ENCODE assay signal across 8 cellular contexts in the genomic region with DNA sequence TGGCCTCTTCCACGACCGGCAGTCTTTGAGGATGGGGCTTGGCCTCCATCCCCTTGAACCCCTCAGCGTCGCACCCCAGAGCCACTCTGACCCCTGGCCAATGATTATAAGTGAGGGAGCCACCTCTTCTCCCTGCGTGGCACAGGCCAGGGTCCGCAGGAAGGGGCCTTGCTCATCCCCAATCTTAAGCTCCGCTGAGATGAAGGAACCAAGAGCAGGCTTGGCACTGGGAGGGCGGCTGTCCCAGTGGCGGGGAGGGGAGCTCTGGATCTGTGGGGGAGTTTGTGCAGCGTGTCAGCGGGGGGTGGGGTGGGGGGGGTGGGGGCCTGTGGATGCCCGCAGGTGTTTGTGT. TPM values are rescaled to one million over a fixed set of nuclear protein-coding genes. Genes with fewer than 3 reads are reported as not detected.
DNase-seq lines count a peak whose midpoint lies in the region; ATAC-seq and TF ChIP-seq lines count a peak whose summit lies in the region.

No MANE protein-coding gene starts in this region.

- 14 to 21% methylated on average over 12 of the region's 12 CpGs for WGBS in lung, 2 donors

- H3K27ac Mint-ChIP-seq in type B pancreatic cell: no peak overlapping the region

- no peaks in the 10 kb centered on the region for H3K36me3 Mint-ChIP-seq in activated T-cell treated with anti-CD3 and anti-CD28 coated beads, Interleukin-2, amount 50 U/mL, for 4 hours (ENCODE audit: insufficient read depth)
- no peaks in the 10 kb centered on the region for H3K36me3 Mint-ChIP-seq in type B pancreatic cell

- H3K9me3 Mint-ChIP-seq in activated T-cell treated with anti-CD3 and anti-CD28 coated beads, Interleukin-2, amount 50 U/mL, for 4 hours: no peaks in the 10 kb centered on the region
- H3K9me3 Mint-ChIP-seq in type B pancreatic cell: no peaks in the 10 kb centered on the region

- peaks cover 0 to 8% of the 10 kb centered on the region in 2 donors for H3K4me1 ChIP-seq in lung (ENCODE audit: control insufficient read depth in 2 of 2, insufficient read depth in 2 of 2, low read length in 2 of 2)

- TF ChIP-seq CTCF in brain microvascular endothelial cell (IDR thresholded peaks at IDR 0.05; ENCODE audit: low read depth, low read length, missing control alignments): no peak
- TF ChIP-seq CTCF in lung (IDR thresholded peaks at IDR 0.05; ENCODE audit: control extremely low read depth, extremely low read depth): no peak
- no peak for TF ChIP-seq CTCF in type B pancreatic cell (conservative IDR thresholded peaks at IDR 0.05)
- no peak for TF ChIP-seq CTCF in GM13977 (IDR thresholded peaks at IDR 0.05; ENCODE audit: extremely low read depth, insufficient read depth, missing control alignments)

- H3K9me3 ChIP-seq in lung (ENCODE audit: control insufficient read depth in 2 of 2, insufficient read depth in 1 of 2, low read length in 1 of 2): no peaks in the 10 kb centered on the region

- peaks cover 28% of the 10 kb centered on the region for H3K27me3 Mint-ChIP-seq in activated T-cell treated with anti-CD3 and anti-CD28 coated beads, Interleukin-2, amount 50 U/mL, for 4 hours (ENCODE audit: low read depth)
- peaks cover 8% of the 10 kb centered on the region for H3K27me3 Mint-ChIP-seq in type B pancreatic cell

- peak in 1 of 2 donors; percentile 12 for ATAC-seq in activated T-cell treated with anti-CD3 and anti-CD28 coated beads, Interleukin-2, amount 50 U/mL, for 4 hours
- ATAC-seq in lung (ENCODE audit: insufficient read depth, low FRiP score) (no peak), GM21390 (IDR thresholded peaks at IDR 0.05; ENCODE audit: unreplicated experiment) (no peak)

- in situ Hi-C loops in brain microvascular endothelial cell (cut with HindIII; ENCODE audit: low pct_ligation_motif_present, low sequenced_read_pairs) (no loop called here), GM13977 (cut with MboI; ENCODE audit: low pct_unique_long_range_greater_than_20kb, low sequenced_read_pairs, unreplicated experiment) (no loop called here)

- H3K4me3 Mint-ChIP-seq in activated T-cell treated with anti-CD3 and anti-CD28 coated beads, Interleukin-2, amount 50 U/mL, for 4 hours: peak overlapping the region; percentile 78
- peak overlapping the region; percentile 80 for H3K4me3 Mint-ChIP-seq in type B pancreatic cell

- peaks cover 7% of the 10 kb centered on the region for H3K4me1 Mint-ChIP-seq in activated T-cell treated with anti-CD3 and anti-CD28 coated beads, Interleukin-2, amount 50 U/mL, for 4 hours (ENCODE audit: low read depth)
- peaks cover 16% of the 10 kb centered on the region for H3K4me1 Mint-ChIP-seq in type B pancreatic cell (ENCODE audit: unreplicated experiment)

- H3K27me3 ChIP-seq in brain microvascular endothelial cell (replicated peaks) (no peaks in the 10 kb centered on the region), lung (ENCODE audit: control insufficient read depth, insufficient read depth) (no peaks in the 10 kb centered on the region)

- no peak for DNase-seq in activated T-cell treated with anti-CD3 and anti-CD28 coated beads, Interleukin-2, amount 50 U/mL, for 4 hours
- no peak for DNase-seq in activated T-cell treated with anti-CD3 and anti-CD28 coated beads, Interleukin-2, amount 50 U/mL, for 1 hour
- DNase-seq in brain microvascular endothelial cell (no peak), lung (ENCODE audit: low spot score) (no peak), type B pancreatic cell (ENCODE audit: extremely low spot score, unreplicated experiment) (no peak), GM13977 (ENCODE audit: low spot score) (no peak), NK-92 (lab: John Stamatoyannopoulos, UW; ENCODE audit: unreplicated experiment) (no peak)

- H3K4me3 ChIP-seq in brain microvascular endothelial cell (ENCODE audit: low read depth, low read length) (peak overlapping the region; percentile 60), lung (peak overlapping the region; percentile 35)

- H3K27ac ChIP-seq in brain microvascular endothelial cell (no peak overlapping the region), lung (ENCODE audit: low read depth in 1 of 2, low read length in 1 of 2) (no peak overlapping the region)

- H3K36me3 ChIP-seq in brain microvascular endothelial cell (replicated peaks) (no peaks in the 10 kb centered on the region), lung (ENCODE audit: control insufficient read depth in 2 of 2, insufficient read depth in 2 of 2, low read length in 2 of 2) (no peaks in the 10 kb centered on the region)

RNA-seq across cellular contexts. Expression of a gene that starts 13.8 kb away (rescaled TPM):
- total RNA-seq in activated T-cell treated with anti-CD3 and anti-CD28 coated beads, Interleukin-2, amount 50 U/mL, for 4 hours: 10 to 100 TPM; 79.0 to 81.9 (median 81.8) TPM
- 100 to 1,000 TPM in 1 of 2 donors, 10 to 100 TPM in 1; 87.7 to 102 TPM for total RNA-seq in lung
- polyA plus RNA-seq in lung: 10 to 100 TPM; 53.9 to 97.0 TPM
- 46.9 and 52.6 TPM in 2 replicates for total RNA-seq in type B pancreatic cell (ENCODE audit: low replicate concordance)
